In genomic region chr2:196380098-196380497, GRCh38 we compare ENCODE assay signal across 18 cellular contexts.
DNase-seq lines count a peak whose midpoint lies in the region; ATAC-seq, FAIRE-seq and TF ChIP-seq lines count a peak whose summit lies in the region.
"Had no signal": no experiment of that assay in that cellular context is flagged by ENCODE, and none has a peak within 500 bp of the region (broad histone marks: within the 10 kb centered on the region; RNA-seq: fewer than 3 reads in every experiment).

No MANE protein-coding gene starts in this region.

- H3K9me3 Mint-ChIP-seq in nephron progenitor cell, result no peaks in the 10 kb centered on the region

- H3K4me3 ChIP-seq in K562, result no peak overlapping the region
- H3K4me3 ChIP-seq: Peyer's patch had no signal

- POLR2A ChIA-PET in K562 (lab: Yijun Ruan, JAX), result interaction anchor here (1.0 kb wide), 1 partner anchor 11 kb away, joined by 4 read pairs; no protein-coding TSS in a partner anchor

- H3K4me1 ChIP-seq in K562 (replicated peaks in 1 of 2; ENCODE audit: control insufficient read depth in 2 of 2, insufficient read depth in 2 of 2, low read length in 2 of 2), result peaks cover 0 to 14% of the 10 kb centered on the region in 2 experiments; a peak in 3 of 5 replicates
- H3K4me1 ChIP-seq: Caco-2 had no signal

- CTCF ChIA-PET in K562 (lab: Yijun Ruan, JAX; ENCODE audit: low intra/inter-chr PET ratio), result no interaction called here

- no peak for DNase-seq in K562 (ENCODE audit: extremely low read depth in 1 of 4, low spot score in 3 of 4)
- DNase-seq in nephron progenitor cell, result no peak
- no peak for DNase-seq in SKM-1 treated with dmso at 0.1 percent for 144 hours (lab: John Stamatoyannopoulos, UW; ENCODE audit: unreplicated experiment)
- no peak for DNase-seq in NCI-H510A (lab: John Stamatoyannopoulos, UW)
- no peak for DNase-seq in left lobe of liver (ENCODE audit: low spot score)
- DNase-seq: Caco-2, H7, NCI-H1436, NCI-H2081, NCI-H82, Peyer's patch, SHP77, SK-N-SH, T-helper 1 cell had no signal

- TF ChIP-seq RAD21 in K562 (CRISPR knock-in tag; conservative IDR thresholded peaks at IDR 0.05 in 1 of 2, IDR thresholded peaks at IDR 0.05 in 1 of 2), result no peak

- in situ Hi-C loops in K562 (cut with MboI), result no loop called here

- FAIRE-seq in K562 (lab: Jason Lieb, UNC), result no peak
- FAIRE-seq: HTR-8/SVneo had no signal

- H3K4me2 ChIP-seq in K562 (ENCODE audit: insufficient read depth, low read length), result no peak overlapping the region
- H3K4me2 ChIP-seq: SK-N-SH had no signal

- no peaks in the 10 kb centered on the region for H3K36me3 ChIP-seq in K562 (ENCODE audit: control insufficient read depth, insufficient read depth, low read length)
- H3K36me3 ChIP-seq: Peyer's patch had no signal

- intact Hi-C loops in K562 (cut with micrococcal nuclease), result no loop called here

- H3K27ac Mint-ChIP-seq in nephron progenitor cell, result peak overlapping the region; percentile 36

- no peak for TF ChIP-seq EP300 in K562 (IDR thresholded peaks at IDR 0.05; ENCODE audit: low read length)

- no peak overlapping the region; the same call in 2 of the 3 replicates for H3K27ac ChIP-seq in K562 (ENCODE audit: extremely low read depth, low read depth, low read length)
- H3K27ac ChIP-seq: HL-60, Peyer's patch had no signal

- H3K9me3 ChIP-seq in K562 (replicated peaks; ENCODE audit: control insufficient read depth, insufficient read depth, low read depth, low read length), result no peaks in the 10 kb centered on the region
- H3K9me3 ChIP-seq: Caco-2, Peyer's patch, SK-N-SH had no signal

- TF ChIP-seq CTCF in K562 (IDR thresholded peaks at IDR 0.05 in 2 of 3, conservative IDR thresholded peaks at IDR 0.05 in 1 of 3; ENCODE audit: insufficient read depth in 2 of 3, low read depth in 1 of 3, low read length in 3 of 3) (no peak), nephron progenitor cell (IDR thresholded peaks at IDR 0.05) (no peak)

- H3K4me3 Mint-ChIP-seq in nephron progenitor cell, result no peak overlapping the region

- peaks cover 5% of the 10 kb centered on the region for H3K36me3 Mint-ChIP-seq in nephron progenitor cell (ENCODE audit: low read depth)

- WGBS in K562 (ENCODE audit: insufficient coverage, low coverage, missing lambda C conversion rate), result 14% methylated on average over 1 of the region's 1 CpG

- H3K27me3 ChIP-seq in K562 (ENCODE audit: control insufficient read depth in 2 of 2, insufficient read depth in 2 of 2, low read length in 2 of 2), result no peaks in the 10 kb centered on the region
- H3K27me3 ChIP-seq: Peyer's patch had no signal

- H3K9ac ChIP-seq in K562 (ENCODE audit: insufficient read depth in 1 of 2, low read depth in 2 of 2, low read length in 2 of 2), result no peak overlapping the region
- H3K9ac ChIP-seq: SK-N-SH had no signal

- peaks cover 19% of the 10 kb centered on the region for H3K4me1 Mint-ChIP-seq in nephron progenitor cell

- no peaks in the 10 kb centered on the region for H3K9me1 ChIP-seq in K562 (ENCODE audit: control insufficient read depth, insufficient read depth, low read length)

- H4K20me1 ChIP-seq in K562 (replicated peaks; ENCODE audit: control insufficient read depth, insufficient read depth, low read length), result no peaks in the 10 kb centered on the region

- no peaks in the 10 kb centered on the region for H3K27me3 Mint-ChIP-seq in nephron progenitor cell (ENCODE audit: low read depth, poor library complexity)

- peak; percentile 37 for ATAC-seq in GM18498 (IDR thresholded peaks at IDR 0.05; ENCODE audit: unreplicated experiment)
- peak; percentile 29 for ATAC-seq in GM21786 (IDR thresholded peaks at IDR 0.05; ENCODE audit: unreplicated experiment)
- peak; percentile 87 for ATAC-seq in K562
- no peak for ATAC-seq in left lobe of liver

- no peak for TF ChIP-seq POLR2A in K562 (conservative IDR thresholded peaks at IDR 0.05)

- H2AFZ ChIP-seq in K562 (ENCODE audit: low read depth, low read length), result peak overlapping the region; percentile 70

- H3K79me2 ChIP-seq in K562 (ENCODE audit: control insufficient read depth, insufficient read depth, low read length), result no peaks in the 10 kb centered on the region

- BruUV-seq in K562 (replicated peaks; lab: Mats Ljungman, UMichigan), result no TSS peak

TF ChIP-seq in K562, 482 proteins besides CTCF, POLR2A, EP300 and RAD21 (continues in another document):
- no peak for TF ChIP-seq TRIM24 (IDR thresholded peaks at IDR 0.05)
- no peak for TF ChIP-seq DACH1 (IDR thresholded peaks at IDR 0.05; ENCODE audit: partially characterized antibody)
- no peak for TF ChIP-seq ZKSCAN1 (IDR thresholded peaks at IDR 0.05; ENCODE audit: low read depth, low read length)
- no peak for TF ChIP-seq RFX7 (CRISPR knock-in tag; IDR thresholded peaks at IDR 0.05)
- TF ChIP-seq E2F8 (IDR thresholded peaks at IDR 0.05; ENCODE audit: low read depth, partially characterized antibody), result no peak
- no peak for TF ChIP-seq PKNOX1 (IDR thresholded peaks at IDR 0.05)
- TF ChIP-seq ZNF561 (CRISPR knock-in tag; conservative IDR thresholded peaks at IDR 0.05), result no peak
- no peak for TF ChIP-seq ZNF592 (IDR thresholded peaks at IDR 0.05)
- no peak for TF ChIP-seq SMAD3 (CRISPR knock-in tag; conservative IDR thresholded peaks at IDR 0.05)
- no peak for TF ChIP-seq KDM4B (IDR thresholded peaks at IDR 0.05; ENCODE audit: borderline replicate concordance in 2 of 2, low read depth in 1 of 2)
- no peak for TF ChIP-seq BRF2 (IDR thresholded peaks at IDR 0.05; ENCODE audit: borderline replicate concordance, insufficient read depth, insufficient read length)
